Comparison of ENCODE assay signal across 19 cellular contexts in genomic region chr1:24491577-24492360, GRCh38. TPM values are rescaled to one million over a fixed set of nuclear protein-coding genes. Genes with fewer than 3 reads are reported as not detected.
DNase-seq lines count a peak whose midpoint lies in the region; ATAC-seq and TF ChIP-seq lines count a peak whose summit lies in the region.
"Had no signal": no experiment of that assay in that cellular context is flagged by ENCODE, and none has a peak within 500 bp of the region (broad histone marks: within the 10 kb centered on the region; RNA-seq: fewer than 3 reads in every experiment).

No MANE protein-coding gene starts in this region.

- CTCF ChIA-PET in A673 (lab: Charles Lee) = interaction anchor here (0.6 to 0.7 kb wide), 2 partner anchors 9 to 343 kb away, joined by 3 to 10 read pairs; no protein-coding TSS in a partner anchor
- CTCF ChIA-PET in CD8-positive, alpha-beta T cell (lab: Charles Lee) = interaction anchor here (0.7 to 1.8 kb wide), 7 partner anchors 9 to 101 kb away, joined by 3 to 6 read pairs (median 4); no protein-coding TSS in a partner anchor
- CTCF ChIA-PET in activated naive CD4-positive, alpha-beta T cell treated with anti-CD3 and anti-CD28 coated beads for 36 hours (lab: Charles Lee) = interaction anchor here (0.6 to 3.3 kb wide), 7 partner anchors 10 to 82 kb away, joined by 3 to 19 read pairs (median 5); partner anchors contain the start of genes NIPAL3 and RCAN3

- H3K36me3 ChIP-seq in A673 (ENCODE audit: insufficient read depth, low read length, poor library complexity, severe bottlenecking) = no peaks in the 10 kb centered on the region
- H3K36me3 ChIP-seq in CD8-positive, alpha-beta T cell (ENCODE audit: insufficient read depth, low read length) = no peaks in the 10 kb centered on the region
- H3K36me3 ChIP-seq: ascending aorta, BE2C, gastroesophageal sphincter, left ventricle myocardium inferior had no signal

- WGBS in right cardiac atrium = 56% methylated on average over 15 of the region's 15 CpGs

- intact Hi-C loops in A673 (cut with micrococcal nuclease; ENCODE audit: unreplicated experiment) (no loop called here), right cardiac atrium (cut with DNase I) (no loop called here)
- intact Hi-C loops in CD8-positive, alpha-beta T cell (cut with DNase I, micrococcal nuclease) = no loop called here
- intact Hi-C loops in activated naive CD4-positive, alpha-beta T cell treated with anti-CD3 and anti-CD28 coated beads for 36 hours (cut with micrococcal nuclease) = no loop called here

- no peak overlapping the region for H3K27ac Mint-ChIP-seq in CD8-positive, alpha-beta T cell
- no peak overlapping the region for H3K27ac Mint-ChIP-seq in activated naive CD4-positive, alpha-beta T cell treated with anti-CD3 and anti-CD28 coated beads for 36 hours
- H3K27ac Mint-ChIP-seq: T-helper 1 cell treated with Interleukin-12 subunit alpha and Interleukin-12 subunit beta and Interleukin-4 antibody, amounts not matched to agents 30 μg/mL and 1 μg/mL, for 36 hours had no signal

- H3K9me3 ChIP-seq in A673 (ENCODE audit: low read depth, low read length, poor library complexity, severe bottlenecking) (no peaks in the 10 kb centered on the region), right cardiac atrium (ENCODE audit: control insufficient read depth, low read length) (no peaks in the 10 kb centered on the region)
- no peaks in the 10 kb centered on the region for H3K9me3 ChIP-seq in CD8-positive, alpha-beta T cell (ENCODE audit: low read length)
- H3K9me3 ChIP-seq: ascending aorta, BE2C, left ventricle myocardium inferior had no signal

- peaks cover 2% of the 10 kb centered on the region for H3K27me3 Mint-ChIP-seq in CD8-positive, alpha-beta T cell (ENCODE audit: low read depth)
- no peaks in the 10 kb centered on the region for H3K27me3 Mint-ChIP-seq in activated naive CD4-positive, alpha-beta T cell treated with anti-CD3 and anti-CD28 coated beads for 36 hours (ENCODE audit: low read depth)

- H3K36me3 Mint-ChIP-seq in CD8-positive, alpha-beta T cell = peaks cover 6% of the 10 kb centered on the region
- peaks cover 1% of the 10 kb centered on the region for H3K36me3 Mint-ChIP-seq in activated naive CD4-positive, alpha-beta T cell treated with anti-CD3 and anti-CD28 coated beads for 36 hours (ENCODE audit: low read depth)

- H3K4me1 Mint-ChIP-seq in CD8-positive, alpha-beta T cell (ENCODE audit: low read depth) = peaks cover 30% of the 10 kb centered on the region
- peaks cover 50% of the 10 kb centered on the region for H3K4me1 Mint-ChIP-seq in activated naive CD4-positive, alpha-beta T cell treated with anti-CD3 and anti-CD28 coated beads for 36 hours (ENCODE audit: low read depth)

- H3K27me3 ChIP-seq in A673 (replicated peaks; ENCODE audit: insufficient read depth, low read depth, low read length, poor library complexity) (no peaks in the 10 kb centered on the region), right cardiac atrium (ENCODE audit: control insufficient read depth, insufficient read depth) (no peaks in the 10 kb centered on the region)
- H3K27me3 ChIP-seq in CD8-positive, alpha-beta T cell (ENCODE audit: insufficient read depth, low read length) = no peaks in the 10 kb centered on the region
- H3K27me3 ChIP-seq: ascending aorta, BE2C had no signal

- H3K4me3 ChIP-seq in A673 (ENCODE audit: low read depth, low read length, poor library complexity, severe bottlenecking) (no peak overlapping the region), fibroblast of the aortic adventitia (ENCODE audit: low read depth, low read length) (no peak overlapping the region), right cardiac atrium (ENCODE audit: low read length) (no peak overlapping the region)
- no peak overlapping the region for H3K4me3 ChIP-seq in CD8-positive, alpha-beta T cell (ENCODE audit: low read depth, low read length)
- H3K4me3 ChIP-seq: ascending aorta, gastroesophageal sphincter, left ventricle myocardium inferior had no signal

- H3K9me3 Mint-ChIP-seq in CD8-positive, alpha-beta T cell = no peaks in the 10 kb centered on the region
- H3K9me3 Mint-ChIP-seq in activated naive CD4-positive, alpha-beta T cell treated with anti-CD3 and anti-CD28 coated beads for 36 hours = peaks cover 3% of the 10 kb centered on the region

- DNase-seq in A673 (ENCODE audit: low spot score) = peak; percentile 22
- no peak for DNase-seq in CD8-positive, alpha-beta T cell
- DNase-seq in NCI-H2227 treated with DMSO at 0.1 percent for 48 hours (lab: John Stamatoyannopoulos, UW) = peak; percentile 58
- no peak for DNase-seq in fibroblast of the aortic adventitia (ENCODE audit: low read depth)
- DNase-seq in right cardiac atrium = no peak
- DNase-seq in KG1 (lab: John Stamatoyannopoulos, UW) = no peak
- DNase-seq in activated naive CD4-positive, alpha-beta T cell treated with anti-CD3 and anti-CD28 coated beads for 36 hours = no peak
- DNase-seq in CD1c-positive myeloid dendritic cell (ENCODE audit: extremely low spot score) = no peak
- DNase-seq: activated CD4-positive, CD25-positive, alpha-beta regulatory T cell; activated gamma-delta T cell treated with Interleukin-2 at 50 U/mL for 16 hours; BE2C; left ventricle myocardium inferior; NCI-H1694 treated with DMSO at 0.1 percent for 48 hours; NCI-H510A; Right ventricle myocardium superior; stimulated activated CD4-positive, alpha-beta T cell treated with anti-CD3 and anti-CD28 coated beads, Interleukin-4, amount 100 ng/mL, for 1 hour had no signal

- TF ChIP-seq CTCF in A673 (conservative IDR thresholded peaks at IDR 0.05; ENCODE audit: low read depth, low read length) = no peak
- no peak for TF ChIP-seq CTCF in CD8-positive, alpha-beta T cell (IDR thresholded peaks at IDR 0.05)
- peak; percentile 29 for TF ChIP-seq CTCF in fibroblast of the aortic adventitia (IDR thresholded peaks at IDR 0.05; ENCODE audit: insufficient read depth, low read length)

- no TSS peak for BruUV-seq in A673 (replicated peaks; lab: Mats Ljungman, UMichigan)

- peak; percentile 59 for ATAC-seq in CD8-positive, alpha-beta T cell
- no peak for ATAC-seq in right cardiac atrium
- ATAC-seq: gastroesophageal sphincter had no signal

- H3K4me3 Mint-ChIP-seq in CD8-positive, alpha-beta T cell = no peak overlapping the region
- no peak overlapping the region for H3K4me3 Mint-ChIP-seq in activated naive CD4-positive, alpha-beta T cell treated with anti-CD3 and anti-CD28 coated beads for 36 hours
- H3K4me3 Mint-ChIP-seq: T-helper 1 cell treated with Interleukin-12 subunit alpha and Interleukin-12 subunit beta and Interleukin-4 antibody, amounts not matched to agents 30 μg/mL and 1 μg/mL, for 36 hours had no signal

- H3K27ac ChIP-seq in A673 (ENCODE audit: low read depth, low read length, poor library complexity, severe bottlenecking) = no peak overlapping the region
- H3K27ac ChIP-seq in CD8-positive, alpha-beta T cell (ENCODE audit: low read depth, low read length) = no peak overlapping the region
- no peak overlapping the region for H3K27ac ChIP-seq in right cardiac atrium (ENCODE audit: low read length)
- H3K27ac ChIP-seq: ascending aorta, gastroesophageal sphincter, left ventricle myocardium inferior had no signal

- POLR2A ChIA-PET in A673 (lab: Charles Lee; ENCODE audit: low non-redundant PET) = no interaction called here
- POLR2A ChIA-PET in CD8-positive, alpha-beta T cell (lab: Charles Lee) = interaction anchor here (2.2 kb wide), 1 partner anchor 10 kb away, joined by 14 read pairs; the partner anchor contains the start of gene RCAN3

- no peaks in the 10 kb centered on the region for H3K4me1 ChIP-seq in A673 (ENCODE audit: insufficient read depth, low read length, poor library complexity, severe bottlenecking)
- peaks cover 35% of the 10 kb centered on the region for H3K4me1 ChIP-seq in CD8-positive, alpha-beta T cell (ENCODE audit: insufficient read depth, low read length)
- no peaks in the 10 kb centered on the region for H3K4me1 ChIP-seq in right cardiac atrium (ENCODE audit: control insufficient read depth, insufficient read depth, low read length)
- H3K4me1 ChIP-seq: ascending aorta, BE2C, gastroesophageal sphincter, left ventricle myocardium inferior had no signal

RNA-seq across cellular contexts. Expression of gene RCAN3, which starts 10.9 kb away (rescaled TPM):
- total RNA-seq in A673 (2021) = 7.4 and 9.1 TPM in 2 replicates
- total RNA-seq in CD8-positive, alpha-beta T cell = 100 to 1,000 TPM; 129 to 130 TPM
- total RNA-seq in fibroblast of the aortic adventitia (ENCODE audit: low replicate concordance) = 5.1 and 17.7 TPM in 2 replicates
- total RNA-seq in right cardiac atrium = 1 to 10 TPM; 5.7 to 6.6 (median 6.3) TPM
- polyA plus RNA-seq in right cardiac atrium = 2.1 TPM
- total RNA-seq in activated naive CD4-positive, alpha-beta T cell treated with anti-CD3 and anti-CD28 coated beads for 36 hours = 10 to 100 TPM; 70.8 to 71.9 TPM

Comparison
In these comparisons a context has a peak if more than half of its experiments do, and no peak if none do; other contexts are left out.
1. DNase-seq: peak in A673 (single experiment) and NCI-H2227 treated with DMSO at 0.1 percent for 48 hours (single experiment); none in CD8-positive, alpha-beta T cell (0 of 7), fibroblast of the aortic adventitia (single experiment), right cardiac atrium (0 of 3), KG1 (single experiment), activated naive CD4-positive, alpha-beta T cell treated with anti-CD3 and anti-CD28 coated beads for 36 hours (single experiment) and CD1c-positive myeloid dendritic cell (single experiment).